ENCODE assay signal across 7 cellular contexts in the genomic region with DNA sequence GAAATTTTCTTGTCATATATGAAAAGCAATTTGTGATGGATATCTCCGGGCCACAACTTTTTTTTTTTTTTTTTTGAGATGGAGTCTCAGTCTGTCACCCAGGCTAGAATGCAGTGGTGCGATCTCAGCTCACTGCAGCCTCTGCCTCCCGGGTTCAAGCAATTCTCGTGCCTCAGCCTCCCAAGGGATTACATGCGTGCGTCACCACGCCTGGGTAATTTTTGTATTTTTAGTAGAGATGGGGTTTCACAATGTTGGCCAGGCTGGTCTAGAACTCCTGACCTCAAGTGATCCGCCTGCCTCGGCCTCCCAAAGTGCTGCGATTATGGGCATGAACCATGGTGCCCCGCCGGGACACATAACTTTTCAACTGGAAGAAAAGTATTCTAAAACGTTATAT. TPM values are rescaled to one million over a fixed set of nuclear protein-coding genes. Genes with fewer than 3 reads are reported as not detected.
A peak's percentile ranks its signal among the peaks of the same experiment; 100 is the strongest.
DNase-seq lines count a peak whose midpoint lies in the region; ATAC-seq, FAIRE-seq and TF ChIP-seq lines count a peak whose summit lies in the region.
"Not testable (repeated sequence)": the region's sequence is repeated elsewhere in the genome, so short reads cannot be mapped to it uniquely, and the experiment has no call there.

No MANE protein-coding gene starts in this region.

- not testable (repeated sequence) for H2AFZ ChIP-seq in GM23248; K562 (ENCODE audit: low read depth, low read length); keratinocyte (ENCODE audit: control insufficient read depth, low read length); smooth muscle cell (ENCODE audit: low read depth)

- not testable (repeated sequence) for TF ChIP-seq RAD21 in K562 (CRISPR knock-in tag; conservative IDR thresholded peaks at IDR 0.05 in 1 of 2, IDR thresholded peaks at IDR 0.05 in 1 of 2)

- peak overlapping the region; percentile 59 for H3K4me2 ChIP-seq in GM23248 (ENCODE audit: unreplicated experiment)
- not testable (repeated sequence) for H3K4me2 ChIP-seq in K562 (ENCODE audit: insufficient read depth, low read length)
- peak overlapping the region; percentile 81 for H3K4me2 ChIP-seq in keratinocyte (ENCODE audit: control insufficient read depth, extremely low read depth, insufficient read depth, low read depth, low read length)
- peak overlapping the region; percentile 57 for H3K4me2 ChIP-seq in smooth muscle cell

- peak overlapping the region; percentile 92 for H3K27ac Mint-ChIP-seq in activated T-cell treated with anti-CD3 and anti-CD28 coated beads, Interleukin-2, amount 50 U/mL, for 24 hours

- ATAC-seq in K562 = not testable (repeated sequence)

- H3K27ac ChIP-seq in GM23248 (peak overlapping the region; percentile 65), RWPE1 (peak overlapping the region; percentile 70), K562 (ENCODE audit: extremely low read depth, low read depth, low read length) (peak overlapping the region; percentile 16; the same call in 1 of the 3 replicates), epithelial cell of prostate (peak overlapping the region; percentile 72), keratinocyte (ENCODE audit: control insufficient read depth, insufficient read depth, low read length) (peak overlapping the region; percentile 93), smooth muscle cell (ENCODE audit: low read depth) (peak overlapping the region; percentile 64)

- H3K9me2 ChIP-seq in GM23248 (ENCODE audit: insufficient read depth) = not testable (repeated sequence)

- H3K36me3 Mint-ChIP-seq in activated T-cell treated with anti-CD3 and anti-CD28 coated beads, Interleukin-2, amount 50 U/mL, for 24 hours (ENCODE audit: low read depth) = peaks cover 25% of the 10 kb centered on the region

- H3K9me1 ChIP-seq in K562 (ENCODE audit: control insufficient read depth, insufficient read depth, low read length); keratinocyte (ENCODE audit: control insufficient read depth, extremely low read depth, insufficient read depth, low read length): not testable (repeated sequence)

- H3K4me1 ChIP-seq in GM23248 (ENCODE audit: insufficient read depth) (peaks cover 61% of the 10 kb centered on the region), K562 (replicated peaks in 1 of 2; ENCODE audit: control insufficient read depth in 2 of 2, insufficient read depth in 2 of 2, low read length in 2 of 2) (peaks cover 7 to 10% of the 10 kb centered on the region in 2 experiments; a peak in 2 of 5 replicates), keratinocyte (ENCODE audit: control insufficient read depth, extremely low read depth, insufficient read depth, low read length) (peaks cover 66% of the 10 kb centered on the region), smooth muscle cell (ENCODE audit: low read depth) (peaks cover 16% of the 10 kb centered on the region)

- in situ Hi-C loops in GM23248 (cut with MboI); K562 (cut with MboI): not testable (repeated sequence)

- not testable (repeated sequence) for TF ChIP-seq EP300 in K562 (IDR thresholded peaks at IDR 0.05; ENCODE audit: low read length)

- intact Hi-C loops in K562 (cut with micrococcal nuclease) = not testable (repeated sequence)

- H3K27me3 Mint-ChIP-seq in activated T-cell treated with anti-CD3 and anti-CD28 coated beads, Interleukin-2, amount 50 U/mL, for 24 hours = not testable (repeated sequence)

- not testable (repeated sequence) for H3K9me3 ChIP-seq in GM23248 (ENCODE audit: low read depth); K562 (replicated peaks; ENCODE audit: control insufficient read depth, insufficient read depth, low read depth, low read length); keratinocyte (ENCODE audit: control insufficient read depth, low read depth, low read length); smooth muscle cell (replicated peaks; ENCODE audit: low read depth)

- 0 out of 2 replicates have a peak overlapping the region, but pooled peaks have one; percentile 7 for H3K4me3 ChIP-seq in GM23248
- not testable (repeated sequence) for H3K4me3 ChIP-seq in K562; keratinocyte (ENCODE audit: control insufficient read depth in 2 of 3, extremely low read depth in 1 of 3, insufficient read depth in 2 of 3, low read depth in 1 of 3, low read length in 3 of 3); smooth muscle cell

- CTCF ChIA-PET in RWPE1 (lab: Yijun Ruan, JAX) = interaction anchor here (0.6 kb wide), 1 partner anchor 34 kb away, joined by 3 read pairs; no protein-coding TSS in a partner anchor
- CTCF ChIA-PET in K562 (lab: Yijun Ruan, JAX; ENCODE audit: low intra/inter-chr PET ratio) = not testable (repeated sequence)

- dilution Hi-C loops in keratinocyte (cut with MboI; ENCODE audit: extremely low pct_ligation_motif_present, low sequenced_read_pairs) = not testable (repeated sequence)

- TF ChIP-seq CTCF in RWPE1 (conservative IDR thresholded peaks at IDR 0.05; ENCODE audit: low read depth); K562 (IDR thresholded peaks at IDR 0.05 in 2 of 3, conservative IDR thresholded peaks at IDR 0.05 in 1 of 3; ENCODE audit: insufficient read depth in 2 of 3, low read depth in 1 of 3, low read length in 3 of 3); keratinocyte (optimal IDR thresholded peaks at IDR 0.05 in 1 of 3, IDR thresholded peaks at IDR 0.05 in 1 of 3, conservative IDR thresholded peaks at IDR 0.05 in 1 of 3; ENCODE audit: extremely low read depth in 1 of 3, insufficient read depth in 2 of 3, low read length in 3 of 3); smooth muscle cell (IDR thresholded peaks at IDR 0.05; ENCODE audit: borderline replicate concordance, insufficient read depth, poor library complexity, severe bottlenecking): not testable (repeated sequence)

- H4K20me1 ChIP-seq in GM23248 (ENCODE audit: insufficient read depth); K562 (replicated peaks; ENCODE audit: control insufficient read depth, insufficient read depth, low read length): not testable (repeated sequence)
- H4K20me1 ChIP-seq in keratinocyte (ENCODE audit: control insufficient read depth, extremely low read depth, insufficient read depth, low read length) = peaks cover 13% of the 10 kb centered on the region
- peaks cover 77% of the 10 kb centered on the region for H4K20me1 ChIP-seq in smooth muscle cell (ENCODE audit: low read depth)

- H3K9me3 Mint-ChIP-seq in activated T-cell treated with anti-CD3 and anti-CD28 coated beads, Interleukin-2, amount 50 U/mL, for 24 hours = peaks cover 12% of the 10 kb centered on the region

- not testable (repeated sequence) for DNase-seq in GM23248; RWPE1 (ENCODE audit: low spot score); activated T-cell treated with anti-CD3 and anti-CD28 coated beads, Interleukin-2, amount 50 U/mL, for 24 hours; K562 (ENCODE audit: extremely low read depth in 1 of 4, low spot score in 3 of 4); epithelial cell of prostate (ENCODE audit: low read depth, low spot score); keratinocyte (ENCODE audit: low read depth, low spot score); smooth muscle cell (lab: John Stamatoyannopoulos, UW; ENCODE audit: unreplicated experiment)

- peaks cover 57% of the 10 kb centered on the region for H3F3A ChIP-seq in GM23248 (ENCODE audit: insufficient read depth)
- H3F3A ChIP-seq in smooth muscle cell (ENCODE audit: low read depth) = not testable (repeated sequence)

- not testable (repeated sequence) for FAIRE-seq in K562 (lab: Jason Lieb, UNC); keratinocyte (lab: Jason Lieb, UNC)

- not testable (repeated sequence) for H3K27me3 ChIP-seq in GM23248 (replicated peaks; ENCODE audit: insufficient read depth); K562 (ENCODE audit: control insufficient read depth in 2 of 2, insufficient read depth in 2 of 2, low read length in 2 of 2); keratinocyte (ENCODE audit: control insufficient read depth, extremely low read depth, insufficient read depth, low read length); smooth muscle cell (ENCODE audit: low read depth)

- not testable (repeated sequence) for BruUV-seq in K562 (replicated peaks; lab: Mats Ljungman, UMichigan)

- not testable (repeated sequence) for TF ChIP-seq POLR2A in K562 (conservative IDR thresholded peaks at IDR 0.05)

- not testable (repeated sequence) for H3K9ac ChIP-seq in GM23248; K562 (ENCODE audit: insufficient read depth in 1 of 2, low read depth in 2 of 2, low read length in 2 of 2); smooth muscle cell (ENCODE audit: low read depth)
- H3K9ac ChIP-seq in keratinocyte (ENCODE audit: control insufficient read depth, extremely low read depth, insufficient read depth, low read length) = peak overlapping the region; percentile 29

- peak overlapping the region; percentile 35 for H3K4me3 Mint-ChIP-seq in activated T-cell treated with anti-CD3 and anti-CD28 coated beads, Interleukin-2, amount 50 U/mL, for 24 hours

- H3K79me2 ChIP-seq in GM23248 (ENCODE audit: insufficient read depth) (peaks cover 94% of the 10 kb centered on the region), K562 (ENCODE audit: control insufficient read depth, insufficient read depth, low read length) (peaks cover 57% of the 10 kb centered on the region), keratinocyte (ENCODE audit: control insufficient read depth, insufficient read depth, low read length) (peaks cover 90% of the 10 kb centered on the region), smooth muscle cell (ENCODE audit: low read depth) (peaks cover 100% of the 10 kb centered on the region)

- H3K36me3 ChIP-seq in GM23248 (ENCODE audit: low read depth); K562 (ENCODE audit: control insufficient read depth, insufficient read depth, low read length); keratinocyte (ENCODE audit: control insufficient read depth in 2 of 2, extremely low read depth in 1 of 2, insufficient read depth in 2 of 2, low read length in 2 of 2); smooth muscle cell (ENCODE audit: low read depth): not testable (repeated sequence)

- POLR2A ChIA-PET in RWPE1 (lab: Yijun Ruan, JAX; ENCODE audit: low non-redundant PET) = not testable (repeated sequence)
- POLR2A ChIA-PET in K562 (lab: Yijun Ruan, JAX) = interaction anchor here (0.6 to 1.1 kb wide), 2 partner anchors 8 to 82 kb away, joined by 3 to 4 read pairs; no protein-coding TSS in a partner anchor

- H3K4me1 Mint-ChIP-seq in activated T-cell treated with anti-CD3 and anti-CD28 coated beads, Interleukin-2, amount 50 U/mL, for 24 hours (ENCODE audit: low read depth) = peaks cover 73% of the 10 kb centered on the region

- WGBS in GM23248 (ENCODE audit: low coverage in 1 of 2, low lambda C conversion rate in 2 of 2, missing lambda C conversion rate in 2 of 2), 2 experiments = 86% methylated on average over 13 of the region's 13 CpGs
- WGBS in K562 (ENCODE audit: insufficient coverage, low coverage, missing lambda C conversion rate) = 89% methylated on average over 13 of the region's 13 CpGs
- WGBS in smooth muscle cell (ENCODE audit: low lambda C conversion rate) = 97% methylated on average over 13 of the region's 13 CpGs

RNA-seq across cellular contexts. Expression of gene SMURF1, which starts 40.1 kb away (rescaled TPM):
- total RNA-seq in GM23248 (2014; rRNA removed; shearing (Covaris generic)) = 19.1 and 21.1 TPM in 2 replicates
- polyA plus RNA-seq in GM23248 (2016; fragmentation: Nextera tagmentation; extraction: Ambion mirVana) = 6.6 and 6.8 TPM in 2 replicates
- 44.4 and 51.4 TPM in 2 replicates for total RNA-seq in K562 (2011; cell fraction: chromatin; rRNA removed; ENCODE audit: low replicate concordance)
- total RNA-seq in K562 (2011; cell fraction: nucleolus; rRNA removed) = 19.2 and 23.2 TPM in 2 replicates
- 27.4 and 30.5 TPM in 2 replicates for total RNA-seq in K562 (2011; cell fraction: nucleoplasm; rRNA removed)
- 13.5 and 14.8 TPM in 2 replicates for total RNA-seq in K562 (2014; rRNA removed)
- 10.5 and 11.6 TPM in 2 replicates for total RNA-seq in K562 (2014; rRNA removed; fragmentation: Illumina TruSeq; extraction: Trizol)
- total RNA-seq in K562 (2015; rRNA removed; fragmentation: Illumina TruSeq; extraction: Trizol) = 12.8 and 13.1 TPM in 2 replicates
- total RNA-seq in K562 (2021) = 18.2 and 20.1 TPM in 2 replicates
- 10.1 and 10.3 TPM in 2 replicates for polyA plus RNA-seq in K562 (2011; rRNA removed)
- 6.5 and 7.0 TPM in 2 replicates for polyA plus RNA-seq in K562 (2011; cell fraction: cytosol; rRNA removed)
- polyA plus RNA-seq in K562 (2011; cell fraction: nucleus; rRNA removed) = 15.9 and 21.8 TPM in 2 replicates
- polyA plus RNA-seq in K562 (2012) = 11.3 and 12.0 TPM in 2 replicates
- 14.4 and 16.1 TPM in 2 replicates for polyA plus RNA-seq in K562 (2014; fragmentation: Illumina TruSeq; extraction: Trizol)
- 1 to 10 TPM; 1.0 to 1.3 TPM for polyA plus RNA-seq in K562 (2014; fragmentation: Nextera tagmentation; extraction: Ambion mirVana)
- polyA plus RNA-seq in K562 (2014; rRNA removed) = 12.5 and 12.6 TPM in 2 replicates
- 10.2 and 11.4 TPM in 2 replicates for polyA minus RNA-seq in K562 (2011; rRNA and poly(A)+ RNA removed)
- 5.6 and 7.7 TPM in 2 replicates for polyA minus RNA-seq in K562 (2011; cell fraction: cytosol; rRNA and poly(A)+ RNA removed)
- 7.7 and 9.3 TPM in 2 replicates for polyA minus RNA-seq in K562 (2011; cell fraction: nucleus; rRNA and poly(A)+ RNA removed)
- 20.7 to 32.3 TPM (median 22.2 TPM) in 3 replicates for polyA plus RNA-seq in keratinocyte
- 47.9 TPM for polyA plus RNA-seq in keratinocyte (2011; ENCODE audit: low read depth)
- polyA plus RNA-seq in keratinocyte (2011; cell fraction: cytosol; rRNA removed) = 20.3 and 25.4 TPM in 2 replicates
- polyA plus RNA-seq in keratinocyte (2011; cell fraction: nucleus; rRNA removed) = 50.8 and 56.0 TPM in 2 replicates
- polyA plus RNA-seq in keratinocyte (2012; ENCODE audit: low replicate concordance) = 26.2 and 27.9 TPM in 2 replicates
- polyA minus RNA-seq in keratinocyte = 20.0 to 37.9 TPM (median 28.4 TPM) in 3 replicates
- 15.5 TPM for polyA minus RNA-seq in keratinocyte (2011; cell fraction: cytosol; rRNA and poly(A)+ RNA removed)
- polyA minus RNA-seq in keratinocyte (2011; cell fraction: nucleus; rRNA and poly(A)+ RNA removed) = 26.2 and 54.6 TPM in 2 replicates
- 15.5 and 28.5 TPM in 2 replicates for total RNA-seq in smooth muscle cell
- polyA plus RNA-seq in smooth muscle cell = 16.2 and 17.5 TPM in 2 replicates

Comparison
In these comparisons a context has a peak if more than half of its experiments do, and no peak if none do; other contexts are left out.
1. H3K27ac ChIP-seq: peak in every context shown above with its lines; median percentile 93 in keratinocyte; 72 in epithelial cell of prostate; 70 in RWPE1; 65 in GM23248; 64 in smooth muscle cell; 16 in K562.